In the genomic region with DNA sequence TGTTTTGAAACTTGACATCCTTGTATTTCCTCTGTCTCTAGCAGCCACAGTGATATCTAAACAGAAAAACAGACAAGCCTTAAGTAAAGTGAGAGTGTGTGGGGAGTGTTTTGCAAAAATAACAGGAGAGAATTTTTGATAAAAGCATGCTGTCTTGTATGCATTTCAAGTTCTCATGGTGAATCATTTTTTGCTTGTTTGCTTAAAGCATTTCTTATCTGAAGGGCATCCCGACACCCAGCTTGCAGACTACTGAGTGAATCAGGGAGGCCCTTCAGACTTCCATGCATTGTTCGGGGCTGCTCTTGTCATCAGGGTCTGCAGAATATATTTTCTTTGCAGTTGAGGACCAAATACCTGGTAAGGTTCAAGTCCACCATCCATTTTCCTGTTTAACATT, we compare ENCODE assay signal across 27 cellular contexts. TPM values are rescaled to one million over a fixed set of nuclear protein-coding genes. Genes with fewer than 3 reads are reported as not detected.
DNase-seq lines count a peak whose midpoint lies in the region; ATAC-seq and TF ChIP-seq lines count a peak whose summit lies in the region.
"Had no signal": no experiment of that assay in that cellular context is flagged by ENCODE, and none has a peak within 500 bp of the region (broad histone marks: within the 10 kb centered on the region; RNA-seq: fewer than 3 reads in every experiment).

No MANE protein-coding gene starts in this region.

- no peaks in the 10 kb centered on the region for H3K9me3 ChIP-seq in endodermal cell (ENCODE audit: control insufficient read depth, low read length)
- H3K9me3 ChIP-seq: ascending aorta had no signal

- ATAC-seq in WTC11, result no peak
- ATAC-seq: activated CD4-positive, CD25-positive, alpha-beta regulatory T cell treated with anti-CD3 and anti-CD28 coated beads, Interleukin-2, amount 50 U/mL, for 24 hours; activated T-cell treated with anti-CD3 and anti-CD28 coated beads, Interleukin-2, amount 50 U/mL, for 4 hours; CD8-positive, alpha-beta T cell; naive thymus-derived CD4-positive, alpha-beta T cell; stimulated activated naive CD8-positive, alpha-beta T cell treated with anti-CD3 and anti-CD28 coated beads, Interleukin-15, amount 100 ng/mL, for 72 hours had no signal

- H3K36me3 ChIP-seq in endodermal cell (ENCODE audit: control insufficient read depth, insufficient read depth, low read length), result peaks cover 21% of the 10 kb centered on the region
- H3K36me3 ChIP-seq: ascending aorta had no signal

- H3K27ac Mint-ChIP-seq in WTC11 (peak overlapping the region; percentile 97), endodermal cell (peak overlapping the region; percentile 1), nephron (peak overlapping the region; percentile 22 to 66 (median 36))
- H3K27ac Mint-ChIP-seq: CD8-positive, alpha-beta T cell; naive thymus-derived CD4-positive, alpha-beta T cell; progenitor cell of endocrine pancreas had no signal

- H3K27ac ChIP-seq in endodermal cell (ENCODE audit: low read depth, low read length) (no peak overlapping the region), coronary artery (peak overlapping the region in 1 of 2 donors; percentile 45)

- WGBS in endodermal cell (ENCODE audit: insufficient coverage in 1 of 2, insufficient read length in 1 of 2), 2 experiments, result 85 to 100% methylated on average over 2 of the region's 2 CpGs

- H3K27me3 ChIP-seq in endodermal cell (ENCODE audit: control insufficient read depth, insufficient read depth, low read length, poor library complexity, severe bottlenecking), result no peaks in the 10 kb centered on the region
- H3K27me3 ChIP-seq: ascending aorta had no signal

- H3K27me3 Mint-ChIP-seq in WTC11 (ENCODE audit: low read depth) (no peaks in the 10 kb centered on the region), endodermal cell (ENCODE audit: insufficient read depth) (no peaks in the 10 kb centered on the region), nephron (ENCODE audit: low read depth) (peaks cover 13% of the 10 kb centered on the region)
- H3K27me3 Mint-ChIP-seq: progenitor cell of endocrine pancreas had no signal

- H3K36me3 Mint-ChIP-seq in WTC11, result no peaks in the 10 kb centered on the region
- H3K36me3 Mint-ChIP-seq in endodermal cell (ENCODE audit: low read depth), result peaks cover 13% of the 10 kb centered on the region
- H3K36me3 Mint-ChIP-seq in nephron (ENCODE audit: low read depth), result peaks cover 3% of the 10 kb centered on the region
- H3K36me3 Mint-ChIP-seq: CD8-positive, alpha-beta T cell; naive thymus-derived CD4-positive, alpha-beta T cell had no signal

- TF ChIP-seq CTCF in WTC11 (IDR thresholded peaks at IDR 0.05) (no peak), endodermal cell (conservative IDR thresholded peaks at IDR 0.05) (no peak), nephron (IDR thresholded peaks at IDR 0.05; ENCODE audit: unreplicated experiment in 3 of 3) (no peak), coronary artery (IDR thresholded peaks at IDR 0.05) (no peak)

- H3K4me3 ChIP-seq in endodermal cell (ENCODE audit: low read length), result no peak overlapping the region
- H3K4me3 ChIP-seq in coronary artery, result no peak overlapping the region
- H3K4me3 ChIP-seq: ascending aorta had no signal

- H3K4me3 Mint-ChIP-seq in WTC11, result no peak overlapping the region
- no peak overlapping the region for H3K4me3 Mint-ChIP-seq in endodermal cell
- H3K4me3 Mint-ChIP-seq in nephron, result no peak overlapping the region
- H3K4me3 Mint-ChIP-seq: activated T-cell treated with anti-CD3 and anti-CD28 coated beads, Interleukin-2, amount 50 U/mL, for 4 hours; CD8-positive, alpha-beta T cell; naive thymus-derived CD4-positive, alpha-beta T cell; stimulated activated naive CD8-positive, alpha-beta T cell treated with anti-CD3 and anti-CD28 coated beads, Interleukin-15, amount 100 ng/mL, for 72 hours had no signal

- POLR2A ChIA-PET in WTC11 (lab: Charles Lee), result interaction anchor here (1.6 kb wide), 1 partner anchor 8 kb away, joined by 8 read pairs; a partner anchor contains a TSS

- H3K4me1 ChIP-seq in endodermal cell (ENCODE audit: control insufficient read depth, insufficient read depth, low read length), result peaks cover 58% of the 10 kb centered on the region

- CTCF ChIA-PET in WTC11 (lab: Charles Lee), result interaction anchor here (0.8 to 3.9 kb wide), 7 partner anchors 8 to 122 kb away, joined by 3 to 13 read pairs (median 8); a partner anchor contains a TSS

- DNase-seq in EL, result peak; percentile 28
- no peak for DNase-seq in WTC11 (ENCODE audit: low spot score)
- DNase-seq in endodermal cell, result no peak
- DNase-seq in coronary artery (ENCODE audit: low spot score), result no peak
- no peak for DNase-seq in OCI-M2 (lab: John Stamatoyannopoulos, UW; ENCODE audit: unreplicated experiment)
- no peak for DNase-seq in globus pallidus (ENCODE audit: low spot score)
- DNase-seq in SIG-M5 treated with dmso at 0.1 percent for 504 hours (lab: John Stamatoyannopoulos, UW; ENCODE audit: unreplicated experiment), result no peak
- DNase-seq: activated CD8-positive, alpha-beta memory T cell treated with anti-CD3 and anti-CD28 coated beads for 24 hours; activated naive CD4-positive, alpha-beta T cell treated with Interleukin-2 at 50 U/mL for 16 hours; activated T-cell treated with anti-CD3 and anti-CD28 coated beads, Interleukin-2, amount 50 U/mL, for 4 hours; cortex of kidney; foreskin melanocyte; HCEC 1CT; left cardiac atrium; mesendoderm; naive thymus-derived CD4-positive, alpha-beta T cell; NCI-H1417; NCI-H526; small intestine; stimulated activated CD4-positive, alpha-beta T cell treated with anti-CD3 and anti-CD28 coated beads, Interleukin-4, amount 100 ng/mL, for 1 hour; stimulated activated naive CD8-positive, alpha-beta T cell treated with anti-CD3 and anti-CD28 coated beads, Interleukin-15, amount 100 ng/mL, for 72 hours; trophoblast cell had no signal

- H3K9me3 Mint-ChIP-seq in WTC11 (no peaks in the 10 kb centered on the region), endodermal cell (no peaks in the 10 kb centered on the region), nephron (no peaks in the 10 kb centered on the region)
- H3K9me3 Mint-ChIP-seq: activated T-cell treated with anti-CD3 and anti-CD28 coated beads, Interleukin-2, amount 50 U/mL, for 4 hours; CD8-positive, alpha-beta T cell; naive thymus-derived CD4-positive, alpha-beta T cell; stimulated activated naive CD8-positive, alpha-beta T cell treated with anti-CD3 and anti-CD28 coated beads, Interleukin-15, amount 100 ng/mL, for 72 hours had no signal

- peaks cover 94% of the 10 kb centered on the region for H3K4me1 Mint-ChIP-seq in WTC11
- H3K4me1 Mint-ChIP-seq in endodermal cell, result peaks cover 81% of the 10 kb centered on the region
- peaks cover 64% of the 10 kb centered on the region for H3K4me1 Mint-ChIP-seq in nephron
- H3K4me1 Mint-ChIP-seq: naive thymus-derived CD4-positive, alpha-beta T cell; stimulated activated naive CD8-positive, alpha-beta T cell treated with anti-CD3 and anti-CD28 coated beads, Interleukin-15, amount 100 ng/mL, for 72 hours had no signal

- no peak overlapping the region for H3K9ac ChIP-seq in endodermal cell (ENCODE audit: extremely low read depth, low read length, poor library complexity, severe bottlenecking)

TF ChIP-seq in WTC11, 78 proteins besides CTCF, POLR2A, EP300 and RAD21 (continues in another document):
- TF ChIP-seq, protein P1, sequence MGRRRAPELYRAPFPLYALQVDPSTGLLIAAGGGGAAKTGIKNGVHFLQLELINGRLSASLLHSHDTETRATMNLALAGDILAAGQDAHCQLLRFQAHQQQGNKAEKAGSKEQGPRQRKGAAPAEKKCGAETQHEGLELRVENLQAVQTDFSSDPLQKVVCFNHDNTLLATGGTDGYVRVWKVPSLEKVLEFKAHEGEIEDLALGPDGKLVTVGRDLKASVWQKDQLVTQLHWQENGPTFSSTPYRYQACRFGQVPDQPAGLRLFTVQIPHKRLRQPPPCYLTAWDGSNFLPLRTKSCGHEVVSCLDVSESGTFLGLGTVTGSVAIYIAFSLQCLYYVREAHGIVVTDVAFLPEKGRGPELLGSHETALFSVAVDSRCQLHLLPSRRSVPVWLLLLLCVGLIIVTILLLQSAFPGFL (CRISPR knock-in tag; IDR thresholded peaks at IDR 0.05; ENCODE audit: borderline replicate concordance), result no peak
- TF ChIP-seq FOXK1 (CRISPR knock-in tag; IDR thresholded peaks at IDR 0.05) (no peak), ZNF416 (CRISPR knock-in tag; IDR thresholded peaks at IDR 0.05) (no peak), RORB (CRISPR knock-in tag; IDR thresholded peaks at IDR 0.05) (no peak), FOXP1 (CRISPR knock-in tag; IDR thresholded peaks at IDR 0.05; ENCODE audit: borderline replicate concordance) (no peak), NFYB (CRISPR knock-in tag; conservative IDR thresholded peaks at IDR 0.05; ENCODE audit: low read depth) (no peak), TEAD1 (CRISPR knock-in tag; IDR thresholded peaks at IDR 0.05) (no peak), PRRX2 (CRISPR knock-in tag; IDR thresholded peaks at IDR 0.05) (no peak), SOX15 (CRISPR knock-in tag; IDR thresholded peaks at IDR 0.05) (no peak), HMGA2 (CRISPR knock-in tag; IDR thresholded peaks at IDR 0.05) (no peak)
- TF ChIP-seq, protein P2, sequence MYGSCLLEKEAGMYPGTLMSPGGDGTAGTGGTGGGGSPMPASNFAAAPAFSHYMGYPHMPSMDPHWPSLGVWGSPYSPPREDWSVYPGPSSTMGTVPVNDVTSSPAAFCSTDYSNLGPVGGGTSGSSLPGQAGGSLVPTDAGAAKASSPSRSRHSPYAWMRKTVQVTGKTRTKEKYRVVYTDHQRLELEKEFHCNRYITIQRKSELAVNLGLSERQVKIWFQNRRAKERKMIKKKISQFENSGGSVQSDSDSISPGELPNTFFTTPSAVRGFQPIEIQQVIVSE (CRISPR knock-in tag; IDR thresholded peaks at IDR 0.05; ENCODE audit: borderline replicate concordance), result no peak
- TF ChIP-seq, protein P3, sequence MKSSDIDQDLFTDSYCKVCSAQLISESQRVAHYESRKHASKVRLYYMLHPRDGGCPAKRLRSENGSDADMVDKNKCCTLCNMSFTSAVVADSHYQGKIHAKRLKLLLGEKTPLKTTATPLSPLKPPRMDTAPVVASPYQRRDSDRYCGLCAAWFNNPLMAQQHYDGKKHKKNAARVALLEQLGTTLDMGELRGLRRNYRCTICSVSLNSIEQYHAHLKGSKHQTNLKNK (CRISPR knock-in tag; IDR thresholded peaks at IDR 0.05), result no peak
- TF ChIP-seq, protein P4, sequence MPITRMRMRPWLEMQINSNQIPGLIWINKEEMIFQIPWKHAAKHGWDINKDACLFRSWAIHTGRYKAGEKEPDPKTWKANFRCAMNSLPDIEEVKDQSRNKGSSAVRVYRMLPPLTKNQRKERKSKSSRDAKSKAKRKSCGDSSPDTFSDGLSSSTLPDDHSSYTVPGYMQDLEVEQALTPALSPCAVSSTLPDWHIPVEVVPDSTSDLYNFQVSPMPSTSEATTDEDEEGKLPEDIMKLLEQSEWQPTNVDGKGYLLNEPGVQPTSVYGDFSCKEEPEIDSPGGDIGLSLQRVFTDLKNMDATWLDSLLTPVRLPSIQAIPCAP (CRISPR knock-in tag; IDR thresholded peaks at IDR 0.05), result no peak

RNA-seq across cellular contexts. Expression of a gene that starts 8.5 kb away (rescaled TPM):
- total RNA-seq in WTC11 (2021) (57.3 to 69.5 TPM (median 67.1 TPM) in 3 replicates), endodermal cell (10 to 100 TPM; 82.6 to 98.0 TPM)
- polyA plus RNA-seq in endodermal cell (2013, experiment 1 of 2), result 15.1 TPM
- polyA plus RNA-seq in endodermal cell (2013, experiment 2 of 2), result 15.8 TPM
- total RNA-seq: CD8-positive, alpha-beta T cell; naive thymus-derived CD4-positive, alpha-beta T cell had no signal
- polyA plus RNA-seq: naive thymus-derived CD4-positive, alpha-beta T cell had no signal

Comparison
In these comparisons a context has a peak if more than half of its experiments do, and no peak if none do; other contexts are left out.
1. H3K27ac Mint-ChIP-seq: peak in every context shown above with its lines; median percentile 97 in WTC11; 36 in nephron; 1 in endodermal cell.